Comparison of ENCODE assay signal across 20 cellular contexts in the genomic region with DNA sequence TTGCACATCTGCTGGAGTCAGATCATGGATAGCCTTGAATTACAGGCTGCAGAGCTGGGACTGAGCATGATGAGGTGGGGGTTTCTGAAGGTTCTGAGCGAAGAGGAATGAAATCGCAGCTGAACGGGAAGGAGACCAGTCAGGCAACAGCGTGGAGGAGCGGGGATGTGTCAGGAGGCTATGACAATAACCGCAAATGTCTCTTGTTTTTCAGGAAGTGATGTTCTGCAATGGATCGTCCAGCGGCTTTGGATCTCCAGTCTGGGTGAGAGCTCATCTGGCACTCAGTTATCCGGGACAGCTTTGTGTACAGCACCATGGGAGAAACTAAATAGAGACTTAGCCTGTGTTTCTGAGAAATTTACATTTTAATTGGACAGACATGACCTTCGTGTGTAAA.
"Had no signal": no experiment of that assay in that cellular context is flagged by ENCODE, and none has a peak within 500 bp of the region (broad histone marks: within the 10 kb centered on the region; RNA-seq: fewer than 3 reads in every experiment).

No MANE protein-coding gene starts in this region.

- ATAC-seq: left lung; stimulated activated naive CD8-positive, alpha-beta T cell treated with anti-CD3 and anti-CD28 coated beads, Interleukin-15, Interleukin-2, amounts not matched to agents 100 U/mL and 50 U/mL, for 24 hours had no signal

- H3K9me3 ChIP-seq: esophagus muscularis mucosa, left lung, right atrium auricular region, tibial nerve had no signal

- H3K36me3 Mint-ChIP-seq: activated naive CD8-positive, alpha-beta T cell had no signal

- H3K4me1 ChIP-seq: esophagus muscularis mucosa, right atrium auricular region, tibial nerve had no signal

- H3K4me3 Mint-ChIP-seq: activated naive CD8-positive, alpha-beta T cell; activated T-helper 1 cell treated with anti-CD3 and anti-CD28 coated beads, Interleukin-12 subunit alpha, Interleukin-12 subunit beta, Interleukin-2, Interleukin-4 antibody, amounts not matched to agents 30 ng/mL and 10 ng/mL and 1 ng/mL, durations not matched to agents 14 hours and 24 hours and 36 hours; dendritic cell treated with granulocyte-macrophage colony-stimulating factor and Interleukin-4, amounts not matched to agents 40 ng/mL and 50 ng/mL, for 4 days; neural crest cell had no signal

- H3K27ac ChIP-seq: cardiac muscle cell, esophagus muscularis mucosa, hepatocyte, left lung, right atrium auricular region, tibial nerve had no signal

- H3K27ac Mint-ChIP-seq: activated naive CD8-positive, alpha-beta T cell; activated T-helper 1 cell treated with anti-CD3 and anti-CD28 coated beads, Interleukin-12 subunit alpha, Interleukin-12 subunit beta, Interleukin-2, Interleukin-4 antibody, amounts not matched to agents 30 ng/mL and 10 ng/mL and 1 ng/mL, durations not matched to agents 14 hours and 24 hours and 36 hours; dendritic cell treated with granulocyte-macrophage colony-stimulating factor and Interleukin-4, amounts not matched to agents 40 ng/mL and 50 ng/mL, for 4 days; progenitor cell of endocrine pancreas had no signal

- DNase-seq: activated CD4-positive, CD25-positive, alpha-beta regulatory T cell treated with anti-CD3 and anti-CD28 coated beads, Interleukin-2, amount 50 U/mL, for 72 hours; amygdala; effector memory CD4-positive, alpha-beta T cell; kidney; left lung; mammary epithelial cell; midbrain; stimulated activated CD4-positive, alpha-beta T cell treated with anti-CD3 and anti-CD28 coated beads, Interleukin-2, amount 100 ng/mL, for 24 hours; stimulated activated naive CD8-positive, alpha-beta T cell treated with anti-CD3 and anti-CD28 coated beads, Interleukin-15, Interleukin-2, amounts not matched to agents 100 U/mL and 50 U/mL, for 24 hours; T1000 had no signal

- H2AFZ ChIP-seq: hepatocyte had no signal

- H3K36me3 ChIP-seq: cardiac muscle cell, left lung, right atrium auricular region had no signal

- H3K4me2 ChIP-seq: hepatocyte had no signal

- H3K9me3 Mint-ChIP-seq: activated T-helper 1 cell treated with anti-CD3 and anti-CD28 coated beads, Interleukin-12 subunit alpha, Interleukin-12 subunit beta, Interleukin-2, Interleukin-4 antibody, amounts not matched to agents 30 ng/mL and 10 ng/mL and 1 ng/mL, durations not matched to agents 14 hours and 24 hours and 36 hours; dendritic cell treated with granulocyte-macrophage colony-stimulating factor and Interleukin-4, amounts not matched to agents 40 ng/mL and 50 ng/mL, for 4 days; neural crest cell had no signal

- H3K27me3 Mint-ChIP-seq: activated naive CD8-positive, alpha-beta T cell had no signal

- H3K27me3 ChIP-seq: cardiac muscle cell, esophagus muscularis mucosa, hepatocyte, left lung, right atrium auricular region, tibial nerve had no signal

- H3K4me3 ChIP-seq: cardiac muscle cell, esophagus muscularis mucosa, hepatocyte, left lung, right atrium auricular region, tibial nerve had no signal

- H3K79me2 ChIP-seq: hepatocyte had no signal
